ENCODE assay signal across 8 cellular contexts in genomic region chr9:129483467-129484324, GRCh38.
A peak's percentile ranks its signal among the peaks of the same experiment; 100 is the strongest.
DNase-seq lines count a peak whose midpoint lies in the region; FAIRE-seq lines count a peak whose summit lies in the region.

No MANE protein-coding gene starts in this region.

- DNase-seq in DMS79 (lab: John Stamatoyannopoulos, UW): peak; percentile 84
- peak; percentile 23 for DNase-seq in NCI-H128 (lab: John Stamatoyannopoulos, UW; ENCODE audit: unreplicated experiment)
- DNase-seq in activated naive CD8-positive, alpha-beta T cell treated with anti-CD3 and anti-CD28 coated beads for 36 hours: peak; percentile 46
- DNase-seq in glomerular visceral epithelial cell (ENCODE audit: extremely low spot score): peak; percentile 79
- peak in 48 of 56 donors; percentile 32 to 82 (median 64) for DNase-seq in nucleus accumbens (lab: John Stamatoyannopoulos, UW)
- DNase-seq in GDM1 (lab: John Stamatoyannopoulos, UW): no peak
- DNase-seq in GM19239 (ENCODE audit: insufficient read length, low spot score): no peak
- no peak for DNase-seq in ecto neural progenitor cell (ENCODE audit: low spot score)

- H3K4me1 Mint-ChIP-seq in activated naive CD8-positive, alpha-beta T cell treated with anti-CD3 and anti-CD28 coated beads for 36 hours: peaks cover 39% of the 10 kb centered on the region

- no peaks in the 10 kb centered on the region for H3K27me3 Mint-ChIP-seq in activated naive CD8-positive, alpha-beta T cell treated with anti-CD3 and anti-CD28 coated beads for 36 hours

- H3K27ac Mint-ChIP-seq in activated naive CD8-positive, alpha-beta T cell treated with anti-CD3 and anti-CD28 coated beads for 36 hours: peak overlapping the region; percentile 11

- peak overlapping the region; percentile 71 for H3K4me3 Mint-ChIP-seq in activated naive CD8-positive, alpha-beta T cell treated with anti-CD3 and anti-CD28 coated beads for 36 hours

- FAIRE-seq in GM19239 (lab: Jason Lieb, UNC): no peak

- H3K36me3 Mint-ChIP-seq in activated naive CD8-positive, alpha-beta T cell treated with anti-CD3 and anti-CD28 coated beads for 36 hours: peaks cover 1% of the 10 kb centered on the region

- no peaks in the 10 kb centered on the region for H3K9me3 Mint-ChIP-seq in activated naive CD8-positive, alpha-beta T cell treated with anti-CD3 and anti-CD28 coated beads for 36 hours

Comparison
In these comparisons a context has a peak if more than half of its experiments do, and no peak if none do; other contexts are left out.
1. DNase-seq: peak in DMS79 (single experiment), NCI-H128 (single experiment), activated naive CD8-positive, alpha-beta T cell treated with anti-CD3 and anti-CD28 coated beads for 36 hours (single experiment), glomerular visceral epithelial cell (single experiment) and nucleus accumbens (48 of 56); none in GDM1 (single experiment), GM19239 (single experiment) and ecto neural progenitor cell (single experiment).